In genomic region chr6:33944686-33945411, GRCh38 we compare ENCODE assay signal across 2 cellular contexts.
TF ChIP-seq lines count a peak whose summit lies in the region.

No MANE protein-coding gene starts in this region.

TF ChIP-seq in GM23338, 12 proteins besides CTCF, POLR2A, EP300 and RAD21 (continued from another document):
- TF ChIP-seq ZNF114 (CRISPR knock-in tag; IDR thresholded peaks at IDR 0.05) (no peak), ZNF331 (CRISPR knock-in tag; IDR thresholded peaks at IDR 0.05; ENCODE audit: low read depth) (no peak), NANOG (IDR thresholded peaks at IDR 0.05; ENCODE audit: borderline replicate concordance) (no peak), CREB1 (CRISPR knock-in tag; IDR thresholded peaks at IDR 0.05; ENCODE audit: low read depth) (no peak), REST (IDR thresholded peaks at IDR 0.05; ENCODE audit: unreplicated experiment) (no peak), ZNF462 (CRISPR knock-in tag; IDR thresholded peaks at IDR 0.05) (no peak), POLR2AphosphoS5 (IDR thresholded peaks at IDR 0.05; ENCODE audit: low read depth) (no peak)
TF ChIP-seq in GM23338: peak in this region for 0.

TF ChIP-seq in K562, 482 proteins besides CTCF, POLR2A, EP300 and RAD21 (continued from another document):
- TF ChIP-seq PRDM10 (IDR thresholded peaks at IDR 0.05; ENCODE audit: partially characterized antibody) = no peak
- TF ChIP-seq ZNF324 (CRISPR knock-in tag; IDR thresholded peaks at IDR 0.05) = no peak
- TF ChIP-seq POLR2B (IDR thresholded peaks at IDR 0.05; ENCODE audit: low read depth, partially characterized antibody) = no peak
- TF ChIP-seq RBM14 (IDR thresholded peaks at IDR 0.05; ENCODE audit: borderline replicate concordance, insufficient read depth, low read depth, low read length) = no peak
- TF ChIP-seq PHF8 (IDR thresholded peaks at IDR 0.05; ENCODE audit: borderline replicate concordance, low read length) = no peak
- TF ChIP-seq HNRNPH1 (optimal IDR thresholded peaks at IDR 0.05; ENCODE audit: low read depth, low read length) = no peak
- no peak for TF ChIP-seq MLLT1 (IDR thresholded peaks at IDR 0.05)
- no peak for TF ChIP-seq ZBTB40 (IDR thresholded peaks at IDR 0.05)
- TF ChIP-seq ZBTB40 (CRISPR knock-in tag; IDR thresholded peaks at IDR 0.05) = no peak
- TF ChIP-seq ZNF274 (IDR thresholded peaks at IDR 0.05; ENCODE audit: borderline replicate concordance, low read depth, low read length) = no peak
- TF ChIP-seq FOXJ2 (tag; IDR thresholded peaks at IDR 0.05) = no peak
- no peak for TF ChIP-seq TSHZ1 (CRISPR knock-in tag; IDR thresholded peaks at IDR 0.05)
